Comparison of ENCODE assay signal across 8 cellular contexts in genomic region chr17:39027440-39028035, GRCh38.
DNase-seq lines count a peak whose midpoint lies in the region; ATAC-seq, FAIRE-seq and TF ChIP-seq lines count a peak whose summit lies in the region.

No MANE protein-coding gene starts in this region.

- H3K4me1 ChIP-seq in CD8-positive, alpha-beta T cell (ENCODE audit: insufficient read depth, low read length), result peaks cover 8% of the 10 kb centered on the region
- H3K4me1 ChIP-seq in pancreas, result no peaks in the 10 kb centered on the region

- no peak overlapping the region for H3K27ac Mint-ChIP-seq in CD8-positive, alpha-beta T cell
- H3K27ac Mint-ChIP-seq in WTC11, result no peak overlapping the region

- H3K4me1 Mint-ChIP-seq in CD8-positive, alpha-beta T cell (ENCODE audit: low read depth), result peaks cover 11% of the 10 kb centered on the region
- H3K4me1 Mint-ChIP-seq in WTC11, result peaks cover 9% of the 10 kb centered on the region

- WGBS in pancreas, 2 donors, result 15% methylated on average over 22 of the region's 22 CpGs

- peak overlapping the region; percentile 38 for H3K4me3 ChIP-seq in CD8-positive, alpha-beta T cell (ENCODE audit: low read depth, low read length)
- H3K4me3 ChIP-seq in pancreas, result peak overlapping the region; percentile 10 to 47 (median 28)

- DNase-seq in CD8-positive, alpha-beta T cell, result no peak
- no peak for DNase-seq in WTC11 (ENCODE audit: low spot score)
- DNase-seq in left cardiac atrium, result no peak
- DNase-seq in pancreas, result peak in 1 of 6 donors; percentile 58
- no peak for DNase-seq in NCI-H2227 (lab: John Stamatoyannopoulos, UW; ENCODE audit: unreplicated experiment)
- no peak for DNase-seq in DMS153 (lab: John Stamatoyannopoulos, UW)
- DNase-seq in A172 (ENCODE audit: low spot score), result no peak

- H3K36me3 Mint-ChIP-seq in CD8-positive, alpha-beta T cell, result no peaks in the 10 kb centered on the region
- no peaks in the 10 kb centered on the region for H3K36me3 Mint-ChIP-seq in WTC11

- H3K4me3 Mint-ChIP-seq in CD8-positive, alpha-beta T cell, result peak overlapping the region; percentile 54
- H3K4me3 Mint-ChIP-seq in WTC11, result peak overlapping the region; percentile 68

- POLR2A ChIA-PET in CD8-positive, alpha-beta T cell (lab: Charles Lee), result no interaction called here
- POLR2A ChIA-PET in WTC11 (lab: Charles Lee), result interaction anchor here (0.6 kb wide), 1 partner anchor 331 kb away, joined by 5 read pairs; no protein-coding TSS in a partner anchor

- no peak for TF ChIP-seq CTCF in CD8-positive, alpha-beta T cell (IDR thresholded peaks at IDR 0.05)
- TF ChIP-seq CTCF in WTC11 (IDR thresholded peaks at IDR 0.05) (no peak), pancreas (IDR thresholded peaks at IDR 0.05) (no peak)

- CTCF ChIA-PET in CD8-positive, alpha-beta T cell (lab: Charles Lee), result no interaction called here
- CTCF ChIA-PET in WTC11 (lab: Charles Lee), result interaction anchor here (2.7 to 3.8 kb wide), 2 partner anchors 44 to 125 kb away, joined by 10 to 21 read pairs; no protein-coding TSS in a partner anchor

- ATAC-seq in CD8-positive, alpha-beta T cell, result no peak
- ATAC-seq in WTC11, result no peak; the same call in 1 of the 2 replicates
- ATAC-seq in left cardiac atrium, result peak; percentile 61 to 65
- peak; percentile 44 to 59 (median 50) for ATAC-seq in pancreas
- ATAC-seq in HG03097 (IDR thresholded peaks at IDR 0.05; ENCODE audit: low FRiP score, unreplicated experiment), result no peak

- no peak for FAIRE-seq in pancreas (lab: Jason Lieb, UNC)

- intact Hi-C loops in CD8-positive, alpha-beta T cell (cut with DNase I, micrococcal nuclease), result no loop called here
- intact Hi-C loops in left cardiac atrium (cut with DNase I) (no loop called here), pancreas (cut with DNase I) (no loop called here)

- no peaks in the 10 kb centered on the region for H3K9me3 ChIP-seq in CD8-positive, alpha-beta T cell (ENCODE audit: low read length)
- H3K9me3 ChIP-seq in pancreas, result no peaks in the 10 kb centered on the region

- no peak overlapping the region for H3K27ac ChIP-seq in CD8-positive, alpha-beta T cell (ENCODE audit: low read depth, low read length)
- no peak overlapping the region for H3K27ac ChIP-seq in pancreas

- H3K27me3 ChIP-seq in CD8-positive, alpha-beta T cell (ENCODE audit: insufficient read depth, low read length), result no peaks in the 10 kb centered on the region
- no peaks in the 10 kb centered on the region for H3K27me3 ChIP-seq in pancreas

- peaks cover 19% of the 10 kb centered on the region for H3K27me3 Mint-ChIP-seq in CD8-positive, alpha-beta T cell (ENCODE audit: low read depth)
- H3K27me3 Mint-ChIP-seq in WTC11 (ENCODE audit: low read depth), result peaks cover 38% of the 10 kb centered on the region

- no peaks in the 10 kb centered on the region for H3K36me3 ChIP-seq in CD8-positive, alpha-beta T cell (ENCODE audit: insufficient read depth, low read length)
- H3K36me3 ChIP-seq in pancreas, result no peaks in the 10 kb centered on the region

- H3K9me3 Mint-ChIP-seq in CD8-positive, alpha-beta T cell, result no peaks in the 10 kb centered on the region
- H3K9me3 Mint-ChIP-seq in WTC11, result peaks cover 16% of the 10 kb centered on the region

TF ChIP-seq in WTC11, 78 proteins besides CTCF, POLR2A, EP300 and RAD21:
- TF ChIP-seq ZBTB43 (CRISPR knock-in tag; IDR thresholded peaks at IDR 0.05) (no peak), GRHL2 (CRISPR knock-in tag; IDR thresholded peaks at IDR 0.05; ENCODE audit: insufficient replicate concordance, severe bottlenecking) (no peak), SOX15 (CRISPR knock-in tag; IDR thresholded peaks at IDR 0.05) (no peak), GTF2I (CRISPR knock-in tag; conservative IDR thresholded peaks at IDR 0.05) (no peak), GABPB1 (CRISPR knock-in tag; IDR thresholded peaks at IDR 0.05) (no peak), ZMAT4 (CRISPR knock-in tag; IDR thresholded peaks at IDR 0.05) (no peak), CDX4 (CRISPR knock-in tag; IDR thresholded peaks at IDR 0.05; ENCODE audit: borderline replicate concordance) (no peak)
TF ChIP-seq in WTC11: peak in this region for 0.

Comparison
In these comparisons a context has a peak if more than half of its experiments do, and no peak if none do; other contexts are left out.
1. ATAC-seq: peak in left cardiac atrium (2 of 2) and pancreas (4 of 4); none in CD8-positive, alpha-beta T cell (single experiment), WTC11 (single experiment) and HG03097 (single experiment).